ENCODE assay signal across 8 cellular contexts in the genomic region with DNA sequence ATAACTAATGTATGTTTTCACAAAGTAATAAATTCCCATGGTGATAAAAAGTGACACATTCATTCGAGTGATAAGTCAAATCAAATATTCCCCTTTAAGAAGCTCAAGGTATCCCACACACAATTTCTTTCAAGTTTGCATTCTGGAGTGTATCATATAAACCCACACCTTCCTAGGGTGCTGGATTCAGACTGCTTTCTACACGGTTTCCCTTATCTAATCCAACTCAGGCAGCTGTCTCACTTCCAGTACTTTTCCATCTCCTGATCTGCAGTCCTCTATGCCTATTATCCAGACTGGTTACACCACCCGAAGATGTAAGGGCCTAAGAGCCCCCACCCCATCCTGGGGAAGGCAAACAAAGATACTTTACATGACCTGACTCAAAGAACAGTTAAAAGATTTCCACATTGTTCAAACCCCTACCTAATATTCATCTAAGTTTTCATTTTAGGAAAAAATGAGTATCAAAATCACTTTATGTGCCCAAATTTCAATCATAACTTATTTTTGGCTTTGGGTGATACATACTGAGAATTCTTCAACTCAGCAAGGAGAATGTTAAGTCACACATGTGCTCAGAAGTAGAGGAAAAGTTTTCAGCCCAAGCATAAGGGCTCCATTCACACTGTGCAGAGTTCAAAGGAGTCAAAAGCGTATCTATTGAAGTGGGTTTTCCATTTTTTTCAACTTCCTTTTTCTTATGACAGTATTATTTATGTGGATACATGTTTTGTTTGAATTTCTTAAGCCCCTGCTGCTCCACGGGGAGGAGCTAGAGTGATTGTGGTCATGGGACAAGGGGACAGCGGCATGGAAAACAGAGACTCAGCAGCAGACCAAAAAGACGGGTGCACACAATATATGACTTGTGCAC. TPM values are rescaled to one million over a fixed set of nuclear protein-coding genes. Genes with fewer than 3 reads are reported as not detected.
A peak's percentile ranks its signal among the peaks of the same experiment; 100 is the strongest.
DNase-seq lines count a peak whose midpoint lies in the region; ATAC-seq and TF ChIP-seq lines count a peak whose summit lies in the region.

No MANE protein-coding gene starts in this region.

- peaks cover 44% of the 10 kb centered on the region for H3K4me1 Mint-ChIP-seq in MCF 10A (ENCODE audit: insufficient read depth, unreplicated experiment)

- no peak overlapping the region for H2BK15ac ChIP-seq in mesenchymal stem cell (ENCODE audit: low read depth, poor library complexity, severe bottlenecking)

- peak overlapping the region; percentile 19 for H3K4me2 ChIP-seq in mesenchymal stem cell (ENCODE audit: low read length, poor library complexity, severe bottlenecking)

- H3K23ac ChIP-seq in mesenchymal stem cell (ENCODE audit: low read length in 2 of 2) = no peak overlapping the region

- peak in 4 of 5 donors; percentile 57 to 66 (median 61) for DNase-seq in heart left ventricle
- no peak for DNase-seq in Right ventricle myocardium superior
- DNase-seq in RPMI8226 = peak; percentile 71
- DNase-seq in MCF 10A (ENCODE audit: unreplicated experiment) = no peak
- peak; percentile 75 for DNase-seq in mesenchymal stem cell
- no peak for DNase-seq in testis
- DNase-seq in occipital lobe (lab: John Stamatoyannopoulos, UW) = no peak

- CTCF ChIA-PET in MCF 10A (lab: Yijun Ruan, JAX) = interaction anchor here (0.6 to 7.1 kb wide), 7 partner anchors 20 to 114 kb away, joined by 3 to 73 read pairs (median 4); partner anchors contain the start of gene CORO1C

- TF ChIP-seq POLR2A in heart left ventricle (IDR thresholded peaks at IDR 0.05) (no peak), testis (IDR thresholded peaks at IDR 0.05) (no peak)

- no peak overlapping the region for H4K8ac ChIP-seq in mesenchymal stem cell (ENCODE audit: low read length)

- TF ChIP-seq CTCF in heart left ventricle (IDR thresholded peaks at IDR 0.05) (peak in 8 of 12 donors; percentile 16 to 62 (median 46)), MCF 10A (IDR thresholded peaks at IDR 0.05; ENCODE audit: unreplicated experiment) (no peak), testis (IDR thresholded peaks at IDR 0.05) (no peak)

- no peaks in the 10 kb centered on the region for H3K27me3 Mint-ChIP-seq in MCF 10A (ENCODE audit: insufficient read depth, unreplicated experiment)

- ATAC-seq in heart left ventricle = peak in 2 of 4 donors; percentile 16 to 21
- ATAC-seq in Right ventricle myocardium superior (ENCODE audit: poor library complexity) = no peak
- no peak for ATAC-seq in HG02852 (IDR thresholded peaks at IDR 0.05; ENCODE audit: unreplicated experiment)

- peaks cover 28% of the 10 kb centered on the region for H3K36me3 Mint-ChIP-seq in MCF 10A (ENCODE audit: insufficient read depth, unreplicated experiment)

- H3K18ac ChIP-seq in mesenchymal stem cell (ENCODE audit: low read depth in 1 of 2, low read length in 2 of 2) = peak overlapping the region in 1 of 2 experiments; percentile 58

- 11 to 15% (median 13%) methylated on average over 7 of the region's 7 CpGs for WGBS in heart left ventricle, 4 donors
- WGBS in mesenchymal stem cell = 15% methylated on average over 6 of the region's 7 CpGs
- 42 to 48% methylated on average over 7 of the region's 7 CpGs for WGBS in testis, 2 donors

- no peak overlapping the region for H2BK5ac ChIP-seq in mesenchymal stem cell (ENCODE audit: low read depth, low read length, poor library complexity, severe bottlenecking)

- no peak overlapping the region for H4K91ac ChIP-seq in mesenchymal stem cell (ENCODE audit: low read length)

- H3K79me1 ChIP-seq in mesenchymal stem cell (replicated peaks; ENCODE audit: low read length, poor library complexity, severe bottlenecking) = no peaks in the 10 kb centered on the region

- H3K4me3 ChIP-seq in heart left ventricle (peak overlapping the region in 1 of 12 donors; percentile 16), mesenchymal stem cell (ENCODE audit: insufficient read depth in 1 of 2, low read depth in 1 of 2, low read length in 2 of 2) (peak overlapping the region in 1 of 2 experiments; percentile 70), testis (no peak overlapping the region)

- H3K14ac ChIP-seq in mesenchymal stem cell (ENCODE audit: low read length in 2 of 2) = no peak overlapping the region

- POLR2A ChIA-PET in MCF 10A (lab: Yijun Ruan, JAX) = interaction anchor here (0.6 to 11.5 kb wide), 16 partner anchors 8 to 377 kb away, joined by 3 to 179 read pairs (median 8); partner anchors contain the start of genes CORO1C, ISCU and SART3

- H3K4me3 Mint-ChIP-seq in MCF 10A (ENCODE audit: unreplicated experiment) = peak overlapping the region; percentile 71

- intact Hi-C loops in heart left ventricle (cut with DNase I) (loop anchor here (2.0 to 5.0 kb wide), 6 partner anchors 38 to 113 kb away; partner anchors contain the start of gene CORO1C (in 8 of the 10)), Right ventricle myocardium superior (cut with DNase I) (loop anchor here (5.0 kb wide), 1 partner anchor 38 kb away; no protein-coding TSS in a partner anchor), MCF 10A (cut with micrococcal nuclease) (loop anchor here (2.0 kb wide), 1 partner anchor 25 kb away; no protein-coding TSS in a partner anchor), testis (cut with DNase I; ENCODE audit: low total_unique reads) (no loop called here)

- BruUV-seq in MCF 10A (replicated peaks; lab: Mats Ljungman, UMichigan) = no TSS peak

- H3K9me3 ChIP-seq in heart left ventricle = no peaks in the 10 kb centered on the region
- H3K9me3 ChIP-seq in mesenchymal stem cell (ENCODE audit: control insufficient read depth, low read length) = no peaks in the 10 kb centered on the region
- no peaks in the 10 kb centered on the region for H3K9me3 ChIP-seq in testis

- peak overlapping the region; percentile 95 for H2AK5ac ChIP-seq in mesenchymal stem cell (ENCODE audit: low read length, severe bottlenecking)

- H3K9me3 Mint-ChIP-seq in MCF 10A (ENCODE audit: unreplicated experiment) = no peaks in the 10 kb centered on the region

- peak overlapping the region; percentile 20 to 54 for H2BK12ac ChIP-seq in mesenchymal stem cell (ENCODE audit: low read length in 2 of 2)

- H2AFZ ChIP-seq in mesenchymal stem cell (ENCODE audit: low read depth, low read length) = no peak overlapping the region

- H3K27me3 ChIP-seq in heart left ventricle = no peaks in the 10 kb centered on the region
- H3K27me3 ChIP-seq in mesenchymal stem cell (ENCODE audit: control insufficient read depth in 1 of 2, insufficient read depth in 1 of 2, low read length in 2 of 2) = no peaks in the 10 kb centered on the region
- H3K27me3 ChIP-seq in testis = no peaks in the 10 kb centered on the region

- H3K27ac ChIP-seq in heart left ventricle (peak overlapping the region; percentile 84 to 96 (median 94)), mesenchymal stem cell (ENCODE audit: low read length, poor library complexity, severe bottlenecking) (peak overlapping the region; percentile 99), testis (peak overlapping the region; percentile 85 to 91)

- H3K9ac ChIP-seq in mesenchymal stem cell (ENCODE audit: low read length) = peak overlapping the region; percentile 96

- H3K4me1 ChIP-seq in heart left ventricle (peaks cover 18 to 96% (median 75%) of the 10 kb centered on the region in 12 donors), mesenchymal stem cell (ENCODE audit: control insufficient read depth, insufficient read depth, low read depth, low read length) (peaks cover 24% of the 10 kb centered on the region), testis (peaks cover 26% of the 10 kb centered on the region)

- peak overlapping the region; percentile 98 for H3K27ac Mint-ChIP-seq in MCF 10A (ENCODE audit: low read depth, unreplicated experiment)

- H3K4ac ChIP-seq in mesenchymal stem cell (ENCODE audit: low read depth in 1 of 2, low read length in 2 of 2) = peak overlapping the region in 1 of 2 experiments; percentile 40

- peak overlapping the region; percentile 54 for H2BK120ac ChIP-seq in mesenchymal stem cell (ENCODE audit: low read depth, low read length)

- H3K36me3 ChIP-seq in heart left ventricle (peaks cover 0 to 4% (median 0%) of the 10 kb centered on the region in 9 donors), mesenchymal stem cell (ENCODE audit: control insufficient read depth in 1 of 2, insufficient read depth in 2 of 2, low read depth in 1 of 2, low read length in 2 of 2) (peaks cover 6 to 24% of the 10 kb centered on the region in 2 experiments), testis (ENCODE audit: low read depth, missing control alignments) (no peaks in the 10 kb centered on the region)

RNA-seq across cellular contexts. Expression of gene CORO1C, which starts 41.8 kb away (rescaled TPM):
- total RNA-seq in heart left ventricle (100 to 1,000 TPM in 1 of 9 donors, 10 to 100 TPM in 8; 48.3 to 119 (median 68.5) TPM), Right ventricle myocardium superior (69.1 TPM), MCF 10A (2022) (130 and 141 TPM in 2 replicates), testis (10 to 100 TPM; 57.2 to 73.4 TPM), occipital lobe (166 TPM)
- polyA plus RNA-seq in heart left ventricle (10 to 100 TPM; 18.3 to 55.2 TPM), testis (ENCODE audit: insufficient read depth, low read depth, low replicate concordance) (70.2 TPM)
- 152 TPM for polyA plus RNA-seq in mesenchymal stem cell (2013, experiment 1 of 2)
- polyA plus RNA-seq in mesenchymal stem cell (2013, experiment 2 of 2) = 153 TPM

RNA-seq across cellular contexts. Expression of gene SELPLG, which starts 55.9 kb away (rescaled TPM):
- total RNA-seq in heart left ventricle = 10 to 100 TPM in 2 of 9 donors, 1 to 10 TPM in 7; 1.1 to 26.7 (median 4.0) TPM
- polyA plus RNA-seq in heart left ventricle = 1 to 10 TPM; 1.0 to 4.5 TPM
- 4.2 TPM for total RNA-seq in Right ventricle myocardium superior
- total RNA-seq in MCF 10A (2022) = 0.86 and 1.2 TPM in 2 replicates
- 2.0 TPM for polyA plus RNA-seq in mesenchymal stem cell (2013, experiment 1 of 2)
- 2.2 TPM for polyA plus RNA-seq in mesenchymal stem cell (2013, experiment 2 of 2)
- 1 to 10 TPM; 1.1 to 2.7 TPM for total RNA-seq in testis
- 10.4 TPM for polyA plus RNA-seq in testis (ENCODE audit: insufficient read depth, low read depth, low replicate concordance)
- total RNA-seq in occipital lobe = 2.0 TPM

Comparison
In these comparisons a context has a peak if more than half of its experiments do, and no peak if none do; other contexts are left out.
1. DNase-seq: peak in heart left ventricle (4 of 5), RPMI8226 (single experiment) and mesenchymal stem cell (single experiment); none in Right ventricle myocardium superior (single experiment), MCF 10A (single experiment), testis (single experiment) and occipital lobe (single experiment).
2. CTCF ChIP-seq: peak in heart left ventricle (8 of 12); none in MCF 10A (single experiment) and testis (0 of 3).
3. Peak in every context shown above with its lines, with median percentiles within 50 percentile points of each other: H3K27ac ChIP-seq.